Comparison of ENCODE assay signal across 8 cellular contexts in genomic region chr1:16013220-16013907, GRCh38. TPM values are rescaled to one million over a fixed set of nuclear protein-coding genes. Genes with fewer than 3 reads are reported as not detected.
DNase-seq lines count a peak whose midpoint lies in the region; ATAC-seq and TF ChIP-seq lines count a peak whose summit lies in the region.

No MANE protein-coding gene starts in this region.

- no peak for TF ChIP-seq CTCF in astrocyte of the cerebellum (IDR thresholded peaks at IDR 0.05; ENCODE audit: low read depth, low read length, missing control alignments)

- peak overlapping the region; percentile 31 for H3K4me3 ChIP-seq in astrocyte of the cerebellum (ENCODE audit: low read depth, low read length)

- ATAC-seq in HG03045 (IDR thresholded peaks at IDR 0.05; ENCODE audit: unreplicated experiment) (no peak), HG03139 (IDR thresholded peaks at IDR 0.05; ENCODE audit: unreplicated experiment) (no peak)

- DNase-seq in NCI-H2196 (lab: John Stamatoyannopoulos, UW; ENCODE audit: unreplicated experiment) (peak; percentile 50), NCI-H2196 treated with DMSO at 0.1 percent for 48 hours (lab: John Stamatoyannopoulos, UW; ENCODE audit: unreplicated experiment) (no peak), RPMI7951 (ENCODE audit: low read depth) (peak; percentile 72), astrocyte of the cerebellum (ENCODE audit: low read depth) (peak; percentile 41), iris pigment epithelial cell (ENCODE audit: low read depth) (peak; percentile 82)
- DNase-seq in stimulated activated CD4-positive, alpha-beta T cell treated with anti-CD3 and anti-CD28 coated beads, Interleukin-1b, Interleukin-23, amount 100 ng/mL, for 48 hours = peak; percentile 56

- in situ Hi-C loops in astrocyte of the cerebellum (cut with HindIII; ENCODE audit: low sequenced_read_pairs) = no loop called here

RNA-seq across cellular contexts. Expression of gene HSPB7, which starts 4.5 kb away (rescaled TPM):
- 7.1 and 7.9 TPM in 2 replicates for total RNA-seq in RPMI7951 (2014; rRNA removed; shearing (Covaris generic))

RNA-seq across cellular contexts. Expression of gene CLCNKA, which starts 8.5 kb away (rescaled TPM):
- 0.12 TPM in 1 of 2 replicates, not detected in the other for total RNA-seq in RPMI7951 (2014; rRNA removed; shearing (Covaris generic))

RNA-seq across cellular contexts. Expression of gene SRARP, which starts 9.3 kb away (rescaled TPM):
- not detected in 2 replicates for total RNA-seq in RPMI7951 (2014; rRNA removed; shearing (Covaris generic))

RNA-seq across cellular contexts. Expression of gene CLCNKB, which starts 30.2 kb away (rescaled TPM):
- total RNA-seq in RPMI7951 (2014; rRNA removed; shearing (Covaris generic)) = not detected in 2 replicates

RNA-seq across cellular contexts. Expression of gene ZBTB17, which starts 37.5 kb away (rescaled TPM):
- 20.8 and 26.3 TPM in 2 replicates for total RNA-seq in RPMI7951 (2014; rRNA removed; shearing (Covaris generic))
